In genomic region chrX:47129157-47129878, GRCh38 we compare ENCODE assay signal across 8 cellular contexts. TPM values are rescaled to one million over a fixed set of nuclear protein-coding genes. Genes with fewer than 3 reads are reported as not detected.
DNase-seq lines count a peak whose midpoint lies in the region; ATAC-seq, FAIRE-seq and TF ChIP-seq lines count a peak whose summit lies in the region.

No MANE protein-coding gene starts in this region.

- H3K9me3 ChIP-seq in Caco-2 = no peaks in the 10 kb centered on the region
- no peaks in the 10 kb centered on the region for H3K9me3 ChIP-seq in mesodermal cell (ENCODE audit: control insufficient read depth, low read length)

- peak overlapping the region; percentile 31 for H3K27ac Mint-ChIP-seq in Caco-2 (ENCODE audit: unreplicated experiment)

- no TSS peak for BruUV-seq in Caco-2 (replicated peaks; lab: Mats Ljungman, UMichigan)

- H3K36me3 ChIP-seq in Caco-2 (ENCODE audit: control insufficient read depth, insufficient read depth, low read length) (no peaks in the 10 kb centered on the region), mesodermal cell (ENCODE audit: control insufficient read depth, insufficient read depth, low read length) (no peaks in the 10 kb centered on the region)

- no peaks in the 10 kb centered on the region for H3K4me1 Mint-ChIP-seq in Caco-2 (ENCODE audit: low read depth, unreplicated experiment)

- H3K4me1 ChIP-seq in Caco-2 (no peaks in the 10 kb centered on the region), mesodermal cell (ENCODE audit: control insufficient read depth, insufficient read depth, low read length, poor library complexity, severe bottlenecking) (no peaks in the 10 kb centered on the region)

- DNase-seq in Caco-2 (peak; percentile 92 to 93), HTR-8/SVneo (ENCODE audit: insufficient read length, low spot score) (peak; percentile 81), NOMO-1 treated with DMSO at 0.1 percent for 48 hours (lab: John Stamatoyannopoulos, UW; ENCODE audit: unreplicated experiment) (peak; percentile 89)
- peak; percentile 69 for DNase-seq in activated CD8-positive, alpha-beta memory T cell treated with anti-CD3 and anti-CD28 coated beads, Interleukin-2, amount 50 U/mL, for 1 hour (ENCODE audit: extremely low read depth)
- peak; percentile 49 for DNase-seq in stimulated activated CD8-positive, alpha-beta memory T cell treated with anti-CD3 and anti-CD28 coated beads, Interleukin-15, amount 100 ng/mL, for 24 hours (ENCODE audit: low read depth)

- no peaks in the 10 kb centered on the region for H3K9me3 Mint-ChIP-seq in Caco-2 (ENCODE audit: unreplicated experiment)

- FAIRE-seq in HTR-8/SVneo (lab: Jason Lieb, UNC) (no peak), endometrium (lab: Jason Lieb, UNC) (peak; percentile 91)

- peaks cover 8% of the 10 kb centered on the region for H3K36me3 Mint-ChIP-seq in Caco-2 (ENCODE audit: insufficient read depth, unreplicated experiment)

- peak overlapping the region; percentile 59 for H3K4me3 ChIP-seq in Caco-2 (ENCODE audit: low read depth, low read length)
- peak overlapping the region; percentile 49 for H3K4me3 ChIP-seq in mesodermal cell (ENCODE audit: extremely low read depth, insufficient read depth, low read length, poor library complexity, severe bottlenecking)

- intact Hi-C loops in Caco-2 (cut with micrococcal nuclease; ENCODE audit: unreplicated experiment) = no loop called here

- CTCF ChIA-PET in Caco-2 (lab: Charles Lee) = interaction anchor here (1.5 kb wide), 1 partner anchor 16 kb away, joined by 6 read pairs; the partner anchor contains the start of genes NDUFB11 and RBM10

- no peak for TF ChIP-seq CTCF in Caco-2 (IDR thresholded peaks at IDR 0.05; ENCODE audit: insufficient read depth in 1 of 2, low read depth in 1 of 2, low read length in 1 of 2, severe bottlenecking in 1 of 2, unreplicated experiment in 1 of 2)

- ATAC-seq in GM21381 (IDR thresholded peaks at IDR 0.05; ENCODE audit: unreplicated experiment) = peak; percentile 99

- POLR2A ChIA-PET in Caco-2 (lab: Charles Lee) = interaction anchor here (1.0 to 1.9 kb wide), 2 partner anchors 16 to 70 kb away, joined by 3 to 12 read pairs; partner anchors contain the start of genes NDUFB11 and RBM10

- peak overlapping the region; percentile 84 for H3K4me3 Mint-ChIP-seq in Caco-2 (ENCODE audit: unreplicated experiment)

- 1 to 5% methylated on average over 8 to 12 of the region's 31 CpGs for WGBS in mesodermal cell (ENCODE audit: insufficient coverage in 2 of 2), 2 experiments

- no peaks in the 10 kb centered on the region for H3K27me3 ChIP-seq in Caco-2 (replicated peaks; ENCODE audit: control insufficient read depth, insufficient read depth, low read length)

- H3K27me3 Mint-ChIP-seq in Caco-2 (ENCODE audit: insufficient read depth, unreplicated experiment) = no peaks in the 10 kb centered on the region

- peak overlapping the region; percentile 45 for H3K27ac ChIP-seq in mesodermal cell (ENCODE audit: low read depth, low read length, severe bottlenecking)

RNA-seq across cellular contexts. Expression of gene NDUFB11, which starts 15.2 kb away (rescaled TPM):
- total RNA-seq in Caco-2 (2022) = 120 and 129 TPM in 2 replicates
- 106 TPM for polyA plus RNA-seq in mesodermal cell (2013, experiment 1 of 2)
- polyA plus RNA-seq in mesodermal cell (2013, experiment 2 of 2) = 92.0 TPM

RNA-seq across cellular contexts. Expression of gene RBM10, which starts 15.7 kb away (rescaled TPM):
- 41.0 and 41.2 TPM in 2 replicates for total RNA-seq in Caco-2 (2022)
- polyA plus RNA-seq in mesodermal cell (2013, experiment 1 of 2) = 54.0 TPM
- polyA plus RNA-seq in mesodermal cell (2013, experiment 2 of 2) = 44.6 TPM

RNA-seq across cellular contexts. Expression of gene RGN, which starts 51.1 kb away (rescaled TPM):
- total RNA-seq in Caco-2 (2022) = 32.9 and 36.2 TPM in 2 replicates
- polyA plus RNA-seq in mesodermal cell (2013, experiment 1 of 2) = 1.2 TPM
- 1.8 TPM for polyA plus RNA-seq in mesodermal cell (2013, experiment 2 of 2)

Comparison
In these comparisons a context has a peak if more than half of its experiments do, and no peak if none do; other contexts are left out.
1. Peak in every context shown above with its lines: DNase-seq, ATAC-seq, H3K4me3 ChIP-seq and H3K27ac ChIP-seq.